22 cellular contexts compared by ENCODE assay signal in the genomic region with DNA sequence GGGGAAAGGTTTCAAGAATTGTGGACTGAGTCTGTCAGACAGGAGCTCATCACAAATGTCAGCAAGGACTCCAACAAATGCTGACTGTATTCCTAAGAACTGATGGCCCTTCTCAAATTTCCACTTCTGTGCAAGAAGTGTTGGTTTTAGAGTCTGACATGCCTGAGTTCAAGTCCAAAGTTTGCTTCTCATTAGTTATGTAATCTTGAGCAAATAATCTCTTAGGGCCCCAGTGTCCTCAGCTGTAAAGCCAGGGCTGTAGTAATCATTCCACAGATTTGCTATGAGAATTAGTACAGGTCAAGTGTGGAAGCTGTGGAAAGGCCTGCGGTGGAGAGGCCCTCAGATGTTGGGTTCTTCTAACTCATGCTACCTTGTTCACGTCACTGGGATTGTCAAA. TPM values are rescaled to one million over a fixed set of nuclear protein-coding genes. Genes with fewer than 3 reads are reported as not detected.
DNase-seq lines count a peak whose midpoint lies in the region; ATAC-seq and TF ChIP-seq lines count a peak whose summit lies in the region.
"Had no signal": no experiment of that assay in that cellular context is flagged by ENCODE, and none has a peak within 500 bp of the region (broad histone marks: within the 10 kb centered on the region; RNA-seq: fewer than 3 reads in every experiment).

No MANE protein-coding gene starts in this region.

- no peak for TF ChIP-seq EP300 in upper lobe of left lung (IDR thresholded peaks at IDR 0.05)

- H3K4me1 ChIP-seq in right lobe of liver: peaks cover 0 to 32% (median 3%) of the 10 kb centered on the region in 4 donors
- H3K4me1 ChIP-seq in upper lobe of left lung: peaks cover 0 to 12% (median 0%) of the 10 kb centered on the region in 4 donors

- no peak overlapping the region for H3K4me3 ChIP-seq in right lobe of liver
- no peak overlapping the region for H3K4me3 ChIP-seq in upper lobe of left lung
- H3K4me3 ChIP-seq: GM23338 had no signal

- intact Hi-C loops in right lobe of liver (cut with DNase I): no loop called here

- peak; percentile 90 to 99 (median 92) for ATAC-seq in right lobe of liver
- ATAC-seq in upper lobe of left lung (ENCODE audit: low FRiP score in 2 of 2): peak; percentile 48 to 78
- ATAC-seq in GM18907 (IDR thresholded peaks at IDR 0.05; ENCODE audit: unreplicated experiment): no peak
- no peak for ATAC-seq in HG03045 (IDR thresholded peaks at IDR 0.05; ENCODE audit: unreplicated experiment)
- ATAC-seq: GM23338, PC-3 had no signal

- TF ChIP-seq CTCF in right lobe of liver (IDR thresholded peaks at IDR 0.05): no peak
- no peak for TF ChIP-seq CTCF in upper lobe of left lung (IDR thresholded peaks at IDR 0.05)
- no peak for TF ChIP-seq CTCF in GM13977 (IDR thresholded peaks at IDR 0.05; ENCODE audit: extremely low read depth, insufficient read depth, missing control alignments)

- peak; percentile 18 for DNase-seq in NCI-H2029 treated with DMSO at 0.1 percent for 48 hours (lab: John Stamatoyannopoulos, UW)
- no peak for DNase-seq in NCI-H2029 (lab: John Stamatoyannopoulos, UW)
- DNase-seq in NCI-H69 (lab: John Stamatoyannopoulos, UW): peak; percentile 35
- DNase-seq in right lobe of liver: no peak
- peak in 1 of 2 donors; percentile 47 for DNase-seq in upper lobe of left lung
- DNase-seq in GM13977 (ENCODE audit: low spot score): no peak
- DNase-seq: AML-193, GDM1, HCEC 1CT, KG1, NCI-H2171 treated with DMSO at 0.1 percent for 48 hours, NCI-H446, NCI-H748 treated with DMSO at 0.1 percent for 48 hours, PC-3, RPMI8226, SIG-M5 had no signal

- no peaks in the 10 kb centered on the region for H3K9me3 ChIP-seq in right lobe of liver
- no peaks in the 10 kb centered on the region for H3K9me3 ChIP-seq in upper lobe of left lung

- 25% methylated on average over 2 of the region's 2 CpGs for WGBS in right lobe of liver (ENCODE audit: insufficient coverage, low coverage, low lambda C conversion rate, missing lambda C conversion rate)
- WGBS in upper lobe of left lung, 2 donors: 67 to 68% methylated on average over 2 of the region's 2 CpGs

- peak overlapping the region in 2 of 3 donors; percentile 52 to 73 for H3K27ac ChIP-seq in right lobe of liver
- H3K27ac ChIP-seq in upper lobe of left lung: no peak overlapping the region
- H3K27ac ChIP-seq: 22Rv1, C4-2B had no signal

- no peaks in the 10 kb centered on the region for H3K36me3 ChIP-seq in right lobe of liver
- H3K36me3 ChIP-seq in upper lobe of left lung: no peaks in the 10 kb centered on the region

- TF ChIP-seq POLR2A in right lobe of liver (IDR thresholded peaks at IDR 0.05) (no peak), upper lobe of left lung (IDR thresholded peaks at IDR 0.05) (no peak)

- H3K27me3 ChIP-seq in right lobe of liver (no peaks in the 10 kb centered on the region), upper lobe of left lung (no peaks in the 10 kb centered on the region)

- in situ Hi-C loops in GM13977 (cut with MboI; ENCODE audit: low pct_unique_long_range_greater_than_20kb, low sequenced_read_pairs, unreplicated experiment): no loop called here

RNA-seq across cellular contexts. Expression of gene MEP1B, which starts 23.9 kb away (rescaled TPM):
- total RNA-seq in right lobe of liver: 1 to 10 TPM in 1 of 6 experiments, under 1 TPM in 3, not detected in 2; 0.56 to 1.7 (median 0.66) TPM
- not detected for total RNA-seq in upper lobe of left lung
- total RNA-seq: Daoy, GM23338, PC-3 had no signal

Comparison
In these comparisons a context has a peak if more than half of its experiments do, and no peak if none do; other contexts are left out.
1. DNase-seq: peak in NCI-H2029 treated with DMSO at 0.1 percent for 48 hours (single experiment) and NCI-H69 (single experiment); none in NCI-H2029 (single experiment), right lobe of liver (0 of 3) and GM13977 (single experiment).
2. ATAC-seq: peak in right lobe of liver (4 of 4) and upper lobe of left lung (2 of 2); none in GM18907 (single experiment) and HG03045 (single experiment).
3. H3K27ac ChIP-seq: peak in right lobe of liver (2 of 3); none in upper lobe of left lung (0 of 4).